In the genomic region with DNA sequence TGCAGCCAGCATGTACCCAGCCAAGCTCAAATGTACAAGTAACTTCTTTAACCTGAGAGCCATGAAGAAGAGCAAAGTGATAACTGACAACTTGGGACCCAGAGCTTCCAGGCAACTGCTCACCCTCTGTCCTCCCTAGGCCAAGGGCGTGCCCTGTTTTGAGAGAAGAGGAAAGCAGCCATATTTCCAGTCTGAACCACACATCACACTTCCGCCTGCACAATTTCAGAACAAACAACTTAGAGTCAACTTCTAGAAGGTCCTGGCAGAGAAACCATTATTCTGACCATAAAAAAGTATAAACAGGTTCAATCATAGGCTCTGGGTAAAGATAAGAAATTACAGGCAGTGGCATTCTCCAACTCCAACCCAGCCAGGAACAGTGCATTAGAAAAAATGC, we compare ENCODE assay signal across 10 cellular contexts. TPM values are rescaled to one million over a fixed set of nuclear protein-coding genes. Genes with fewer than 3 reads are reported as not detected.
DNase-seq lines count a peak whose midpoint lies in the region; ATAC-seq, FAIRE-seq and TF ChIP-seq lines count a peak whose summit lies in the region.
"Had no signal": no experiment of that assay in that cellular context is flagged by ENCODE, and none has a peak within 500 bp of the region (broad histone marks: within the 10 kb centered on the region; RNA-seq: fewer than 3 reads in every experiment).

No MANE protein-coding gene starts in this region.

- no peaks in the 10 kb centered on the region for H3K9me1 ChIP-seq in endothelial cell of umbilical vein (replicated peaks; ENCODE audit: control insufficient read depth, extremely low read depth, insufficient read depth, low read length)

- H3K4me1 Mint-ChIP-seq in type B pancreatic cell (ENCODE audit: unreplicated experiment), result peaks cover 36% of the 10 kb centered on the region

- no peaks in the 10 kb centered on the region for H3K27me3 Mint-ChIP-seq in type B pancreatic cell

- peak; percentile 9 for TF ChIP-seq POLR2A in endothelial cell of umbilical vein (IDR thresholded peaks at IDR 0.05; ENCODE audit: low read depth, low read length)

- no peak for TF ChIP-seq CTCF in RWPE2 (IDR thresholded peaks at IDR 0.05; ENCODE audit: poor library complexity, severe bottlenecking)
- TF ChIP-seq CTCF in endothelial cell of umbilical vein (IDR thresholded peaks at IDR 0.05; ENCODE audit: extremely low read depth in 1 of 2, insufficient read depth in 1 of 2, low read depth in 1 of 2, low read length in 2 of 2), result no peak
- no peak for TF ChIP-seq CTCF in mucosa of descending colon (IDR thresholded peaks at IDR 0.05)
- no peak for TF ChIP-seq CTCF in type B pancreatic cell (conservative IDR thresholded peaks at IDR 0.05)

- no peaks in the 10 kb centered on the region for H3K79me2 ChIP-seq in endothelial cell of umbilical vein (ENCODE audit: control insufficient read depth, insufficient read depth, low read length)

- CTCF ChIA-PET in endothelial cell of umbilical vein (lab: Charles Lee), result interaction anchor here (0.7 to 3.3 kb wide), 5 partner anchors 9 to 64 kb away, joined by 3 to 28 read pairs (median 4); no protein-coding TSS in a partner anchor

- DNase-seq in RWPE2 (ENCODE audit: low spot score) (no peak), endothelial cell of umbilical vein (ENCODE audit: low read depth, low spot score) (peak; percentile 63), mucosa of descending colon (peak in 1 of 3 donors; percentile 67), type B pancreatic cell (ENCODE audit: extremely low spot score, unreplicated experiment) (no peak), D341Med (ENCODE audit: low spot score) (no peak), ecto neural progenitor cell (ENCODE audit: low spot score) (no peak)
- DNase-seq in effector CD8-positive, alpha-beta T cell (lab: John Stamatoyannopoulos, UW), result no peak
- DNase-seq: stimulated activated naive B cell treated with anti-CD40 and anti-IgM and Interleukin-4, amounts not matched to agents 10 μg/mL and 1 μg/mL and 100 μg/mL, for 72 hours had no signal

- no peak overlapping the region for H3K4me3 ChIP-seq in RWPE2 (ENCODE audit: severe bottlenecking)
- no peak overlapping the region for H3K4me3 ChIP-seq in endothelial cell of umbilical vein (replicated peaks in 1 of 3; ENCODE audit: insufficient read depth in 1 of 3, low read depth in 1 of 3, low read length in 3 of 3)
- no peak overlapping the region for H3K4me3 ChIP-seq in mucosa of descending colon

- POLR2A ChIA-PET in endothelial cell of umbilical vein (lab: Charles Lee), result interaction anchor here (0.6 kb wide), 1 partner anchor 39 kb away, joined by 3 read pairs; no protein-coding TSS in a partner anchor

- H3K9me3 ChIP-seq in RWPE2 (ENCODE audit: severe bottlenecking) (no peaks in the 10 kb centered on the region), endothelial cell of umbilical vein (replicated peaks; ENCODE audit: control insufficient read depth, insufficient read depth, low read length) (no peaks in the 10 kb centered on the region), mucosa of descending colon (no peaks in the 10 kb centered on the region)

- H3K9ac ChIP-seq in endothelial cell of umbilical vein (replicated peaks; ENCODE audit: extremely low read depth, insufficient read depth, low read length), result peak overlapping the region; percentile 5

- H3K9me3 Mint-ChIP-seq in type B pancreatic cell, result no peaks in the 10 kb centered on the region
- H3K9me3 Mint-ChIP-seq: central memory CD8-positive, alpha-beta T cell; stimulated activated naive B cell treated with anti-CD40 and anti-IgM and Interleukin-4, amounts not matched to agents 10 μg/mL and 1 μg/mL and 100 μg/mL, for 72 hours had no signal

- H2AFZ ChIP-seq in endothelial cell of umbilical vein (ENCODE audit: low read depth, low read length), result peak overlapping the region; percentile 40

- no peak overlapping the region for H3K4me3 Mint-ChIP-seq in type B pancreatic cell
- H3K4me3 Mint-ChIP-seq: central memory CD8-positive, alpha-beta T cell; stimulated activated naive B cell treated with anti-CD40 and anti-IgM and Interleukin-4, amounts not matched to agents 10 μg/mL and 1 μg/mL and 100 μg/mL, for 72 hours had no signal

- H3K27ac Mint-ChIP-seq in type B pancreatic cell, result peak overlapping the region; percentile 62
- H3K27ac Mint-ChIP-seq: stimulated activated naive B cell treated with anti-CD40 and anti-IgM and Interleukin-4, amounts not matched to agents 10 μg/mL and 1 μg/mL and 100 μg/mL, for 72 hours had no signal

- intact Hi-C loops in endothelial cell of umbilical vein (cut with micrococcal nuclease) (loop anchor here (1.0 to 5.0 kb wide), 3 partner anchors 23 to 50 kb away; no protein-coding TSS in a partner anchor), mucosa of descending colon (cut with DNase I, micrococcal nuclease) (no loop called here)

- H4K20me1 ChIP-seq in endothelial cell of umbilical vein (replicated peaks; ENCODE audit: control insufficient read depth, extremely low read depth, insufficient read depth, low read length), result no peaks in the 10 kb centered on the region

- H3K36me3 Mint-ChIP-seq in type B pancreatic cell, result peaks cover 17% of the 10 kb centered on the region
- H3K36me3 Mint-ChIP-seq: stimulated activated naive B cell treated with anti-CD40 and anti-IgM and Interleukin-4, amounts not matched to agents 10 μg/mL and 1 μg/mL and 100 μg/mL, for 72 hours had no signal

- H3K27me3 ChIP-seq in RWPE2 (ENCODE audit: insufficient read depth, poor library complexity, severe bottlenecking), result no peaks in the 10 kb centered on the region
- H3K27me3 ChIP-seq in endothelial cell of umbilical vein (ENCODE audit: control insufficient read depth in 2 of 2, insufficient read depth in 2 of 2, low read length in 2 of 2), result no peaks in the 10 kb centered on the region

- H3K4me1 ChIP-seq in RWPE2 (ENCODE audit: insufficient read depth, poor library complexity, severe bottlenecking) (peaks cover 41% of the 10 kb centered on the region), endothelial cell of umbilical vein (ENCODE audit: control insufficient read depth, extremely low read depth, insufficient read depth, low read length) (peaks cover 44% of the 10 kb centered on the region), mucosa of descending colon (ENCODE audit: low read depth) (peaks cover 41% of the 10 kb centered on the region)

- dilution Hi-C loops in endothelial cell of umbilical vein (cut with MboI; ENCODE audit: extremely low pct_ligation_motif_present, low sequenced_read_pairs), result no loop called here

- ATAC-seq in RWPE2 (ENCODE audit: low read depth), result no peak
- ATAC-seq in mucosa of descending colon, result peak; percentile 72
- no peak for ATAC-seq in HG02973 (IDR thresholded peaks at IDR 0.05; ENCODE audit: unreplicated experiment)
- ATAC-seq: stimulated activated naive B cell treated with anti-CD40 and anti-IgM and Interleukin-4, amounts not matched to agents 10 μg/mL and 1 μg/mL and 100 μg/mL, for 72 hours had no signal

- peak overlapping the region; percentile 81 for H3K27ac ChIP-seq in RWPE2 (ENCODE audit: poor library complexity, severe bottlenecking)
- H3K27ac ChIP-seq in endothelial cell of umbilical vein (ENCODE audit: insufficient read depth, low read depth, low read length), result peak overlapping the region; percentile 84

- BruUV-seq in endothelial cell of umbilical vein (replicated peaks; lab: Mats Ljungman, UMichigan), result no TSS peak

- H3K4me2 ChIP-seq in endothelial cell of umbilical vein (ENCODE audit: insufficient read depth, low read length), result peak overlapping the region; percentile 37

- peaks cover 31% of the 10 kb centered on the region for H3K36me3 ChIP-seq in RWPE2 (ENCODE audit: low read depth)
- peaks cover 0 to 6% of the 10 kb centered on the region in 2 experiments for H3K36me3 ChIP-seq in endothelial cell of umbilical vein (ENCODE audit: control insufficient read depth in 2 of 2, extremely low read depth in 1 of 2, insufficient read depth in 2 of 2, low read length in 2 of 2)
- H3K36me3 ChIP-seq in mucosa of descending colon (ENCODE audit: low read depth), result no peaks in the 10 kb centered on the region

- FAIRE-seq in endothelial cell of umbilical vein (lab: Jason Lieb, UNC), result peak; percentile 63

TF ChIP-seq in endothelial cell of umbilical vein, 7 proteins besides CTCF, POLR2A, EP300 and RAD21:
- TF ChIP-seq, protein P1, sequence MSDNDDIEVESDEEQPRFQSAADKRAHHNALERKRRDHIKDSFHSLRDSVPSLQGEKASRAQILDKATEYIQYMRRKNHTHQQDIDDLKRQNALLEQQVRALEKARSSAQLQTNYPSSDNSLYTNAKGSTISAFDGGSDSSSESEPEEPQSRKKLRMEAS (IDR thresholded peaks at IDR 0.05; ENCODE audit: insufficient read depth, insufficient read length), result no peak
- TF ChIP-seq FOS (IDR thresholded peaks at IDR 0.05; ENCODE audit: borderline replicate concordance, insufficient read depth, low read length), result no peak
- no peak for TF ChIP-seq POLR2AphosphoS5 (IDR thresholded peaks at IDR 0.05; ENCODE audit: insufficient read depth, low read depth, low read length)
- TF ChIP-seq EZH2 (IDR thresholded peaks at IDR 0.05; ENCODE audit: borderline replicate concordance, low read depth, low read length, severe bottlenecking), result no peak

RNA-seq across cellular contexts. Expression of gene ITGB5, which starts 50.1 kb away (rescaled TPM):
- total RNA-seq in endothelial cell of umbilical vein, result 144 TPM in 2 replicates
- 126 and 170 TPM in 2 replicates for polyA plus RNA-seq in endothelial cell of umbilical vein
- 161 and 176 TPM in 2 replicates for polyA plus RNA-seq in endothelial cell of umbilical vein (2011; cell fraction: cytosol; rRNA removed)
- 113 and 120 TPM in 2 replicates for polyA plus RNA-seq in endothelial cell of umbilical vein (2011; cell fraction: nucleus; rRNA removed)
- 102 and 144 TPM in 2 replicates for polyA plus RNA-seq in endothelial cell of umbilical vein (2012)
- polyA minus RNA-seq in endothelial cell of umbilical vein, result 166 and 180 TPM in 2 replicates
- polyA minus RNA-seq in endothelial cell of umbilical vein (2011; cell fraction: cytosol; rRNA and poly(A)+ RNA removed), result 32.4 TPM
- polyA minus RNA-seq in endothelial cell of umbilical vein (2011; cell fraction: nucleus; rRNA and poly(A)+ RNA removed), result 36.5 and 59.5 TPM in 2 replicates
- 100 to 1,000 TPM in 1 of 3 donors, 10 to 100 TPM in 2; 67.9 to 102 (median 69.6) TPM for total RNA-seq in mucosa of descending colon
- total RNA-seq in type B pancreatic cell (ENCODE audit: low replicate concordance), result 46.0 and 70.7 TPM in 2 replicates
